11 cellular contexts compared by ENCODE assay signal in the genomic region with DNA sequence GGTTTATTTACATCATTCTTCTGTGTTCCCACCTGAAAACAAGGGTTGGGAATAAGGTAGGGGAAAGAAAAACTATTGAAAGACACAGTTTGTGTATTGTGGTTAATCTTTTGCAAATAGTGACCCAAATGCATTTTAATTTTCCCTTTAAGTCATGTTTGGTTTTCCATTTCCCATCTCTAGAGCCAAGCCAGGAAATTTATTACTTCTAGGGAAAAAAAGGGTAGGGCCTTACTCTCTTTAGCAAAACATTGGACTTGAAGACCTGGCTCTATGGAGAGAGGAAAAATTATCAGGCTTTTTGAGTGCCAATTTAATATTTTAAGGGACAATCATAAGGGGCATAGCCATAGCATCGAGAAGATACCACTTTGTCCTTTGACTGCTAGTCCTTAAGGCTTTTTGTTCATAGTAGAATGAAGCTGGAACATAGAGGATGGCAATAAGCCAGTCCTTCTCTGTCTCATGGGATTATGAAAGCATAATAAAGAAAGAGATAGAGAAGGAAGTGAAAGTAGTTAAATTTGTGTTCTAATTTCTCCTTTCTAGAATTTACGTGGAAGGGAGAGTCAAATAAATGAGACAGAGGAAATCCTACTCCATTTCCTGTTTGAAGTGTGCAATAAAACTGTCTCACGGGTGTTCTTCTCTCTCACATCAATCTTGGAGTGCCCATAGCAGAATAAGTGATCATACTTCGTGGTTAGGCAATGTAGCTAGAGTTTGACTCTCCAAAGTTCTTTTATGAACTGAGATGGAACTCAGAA. TPM values are rescaled to one million over a fixed set of nuclear protein-coding genes. Genes with fewer than 3 reads are reported as not detected.
A peak's percentile ranks its signal among the peaks of the same experiment; 100 is the strongest.
DNase-seq lines count a peak whose midpoint lies in the region; ATAC-seq and TF ChIP-seq lines count a peak whose summit lies in the region.
"Had no signal": no experiment of that assay in that cellular context is flagged by ENCODE, and none has a peak within 500 bp of the region (broad histone marks: within the 10 kb centered on the region; RNA-seq: fewer than 3 reads in every experiment).

No MANE protein-coding gene starts in this region.

- H3K27ac ChIP-seq in left lung (no peak overlapping the region), hepatocyte (no peak overlapping the region)

- no peaks in the 10 kb centered on the region for H3K4me1 ChIP-seq in left lung
- no peaks in the 10 kb centered on the region for H3K4me1 ChIP-seq in hepatocyte (ENCODE audit: insufficient read depth)

- peaks cover 6% of the 10 kb centered on the region for H3K9me3 Mint-ChIP-seq in activated CD4-positive, alpha-beta T cell treated with anti-CD3 and anti-CD28 coated beads, Interleukin-2, amount 10 ng/mL, durations not matched to agents 24 days and 14 days

- H3K36me3 ChIP-seq in left lung (no peaks in the 10 kb centered on the region), hepatocyte (replicated peaks; ENCODE audit: insufficient read depth, low read depth) (no peaks in the 10 kb centered on the region)
- H3K36me3 ChIP-seq: tibial nerve had no signal

- H3K4me3 ChIP-seq in fibroblast of mammary gland (ENCODE audit: control insufficient read depth, low read depth, low read length), result no peak overlapping the region
- H3K4me3 ChIP-seq in left lung, result no peak overlapping the region
- no peak overlapping the region for H3K4me3 ChIP-seq in hepatocyte

- H3K79me2 ChIP-seq in hepatocyte, result no peaks in the 10 kb centered on the region

- H3K4me1 Mint-ChIP-seq in activated CD4-positive, alpha-beta T cell treated with anti-CD3 and anti-CD28 coated beads, Interleukin-2, amount 10 ng/mL, durations not matched to agents 24 days and 14 days, result peaks cover 2% of the 10 kb centered on the region

- WGBS in hepatocyte (ENCODE audit: low lambda C conversion rate, missing lambda C conversion rate), result 62% methylated on average over 4 of the region's 4 CpGs

- ATAC-seq in GM18502 (IDR thresholded peaks at IDR 0.05; ENCODE audit: poor library complexity, unreplicated experiment), result peak; percentile 79
- peak; percentile 61 for ATAC-seq in GM21515 (IDR thresholded peaks at IDR 0.05; ENCODE audit: unreplicated experiment)
- ATAC-seq in HG03460 (IDR thresholded peaks at IDR 0.05; ENCODE audit: unreplicated experiment), result peak; percentile 80
- no peak for ATAC-seq in left lung
- ATAC-seq: SK-N-SH treated with all-trans-retinoic acid at 6 μM for 48 hours had no signal

- DNase-seq in fibroblast of mammary gland (ENCODE audit: low read depth), result peak; percentile 58
- no peak for DNase-seq in left lung
- no peak for DNase-seq in hepatocyte (ENCODE audit: low spot score)
- no peak for DNase-seq in stimulated activated CD4-positive, alpha-beta T cell treated with anti-CD3 and anti-CD28 coated beads, Interleukin-4, amount 100 ng/mL, for 1 hour
- no peak for DNase-seq in activated CD4-positive, alpha-beta T cell treated with anti-CD3 and anti-CD28 coated beads, Interleukin-2, amount 10 ng/mL, durations not matched to agents 24 days and 14 days

- H3K9me3 ChIP-seq in left lung (no peaks in the 10 kb centered on the region), hepatocyte (ENCODE audit: low read depth) (no peaks in the 10 kb centered on the region)
- H3K9me3 ChIP-seq: tibial nerve had no signal

- no peak for TF ChIP-seq CTCF in fibroblast of mammary gland (conservative IDR thresholded peaks at IDR 0.05; ENCODE audit: control insufficient read depth, insufficient read depth, low read depth, low read length)
- TF ChIP-seq CTCF in left lung (IDR thresholded peaks at IDR 0.05), result no peak
- TF ChIP-seq CTCF in hepatocyte (IDR thresholded peaks at IDR 0.05; ENCODE audit: poor library complexity), result no peak

- H4K20me1 ChIP-seq in hepatocyte (ENCODE audit: insufficient read depth, poor library complexity, severe bottlenecking), result no peaks in the 10 kb centered on the region

- H3K4me2 ChIP-seq in hepatocyte, result no peak overlapping the region

- H3K4me3 Mint-ChIP-seq in activated CD4-positive, alpha-beta T cell treated with anti-CD3 and anti-CD28 coated beads, Interleukin-2, amount 10 ng/mL, durations not matched to agents 24 days and 14 days, result no peak overlapping the region
- H3K4me3 Mint-ChIP-seq: IgD-negative memory B cell had no signal

- intact Hi-C loops in left lung (cut with DNase I), result no loop called here
- intact Hi-C loops in activated CD4-positive, alpha-beta T cell treated with anti-CD3 and anti-CD28 coated beads, Interleukin-2, amount 10 ng/mL, durations not matched to agents 24 days and 14 days (cut with micrococcal nuclease), result loop anchor here (10.0 kb wide), 1 partner anchor 145 kb away; no protein-coding TSS in a partner anchor

- H3K27me3 ChIP-seq in left lung (no peaks in the 10 kb centered on the region), hepatocyte (no peaks in the 10 kb centered on the region)
- H3K27me3 ChIP-seq: tibial nerve had no signal

- peaks cover 4% of the 10 kb centered on the region for H3K27me3 Mint-ChIP-seq in activated CD4-positive, alpha-beta T cell treated with anti-CD3 and anti-CD28 coated beads, Interleukin-2, amount 10 ng/mL, durations not matched to agents 24 days and 14 days
- H3K27me3 Mint-ChIP-seq: IgD-negative memory B cell had no signal

- H2AFZ ChIP-seq in hepatocyte, result no peak overlapping the region

- no peaks in the 10 kb centered on the region for H3K36me3 Mint-ChIP-seq in activated CD4-positive, alpha-beta T cell treated with anti-CD3 and anti-CD28 coated beads, Interleukin-2, amount 10 ng/mL, durations not matched to agents 24 days and 14 days (ENCODE audit: low read depth)
- H3K36me3 Mint-ChIP-seq: IgD-negative memory B cell had no signal

- H3K27ac Mint-ChIP-seq in activated CD4-positive, alpha-beta T cell treated with anti-CD3 and anti-CD28 coated beads, Interleukin-2, amount 10 ng/mL, durations not matched to agents 24 days and 14 days, result no peak overlapping the region
- H3K27ac Mint-ChIP-seq: IgD-negative memory B cell had no signal

- no peaks in the 10 kb centered on the region for H3K9me2 ChIP-seq in hepatocyte (replicated peaks; ENCODE audit: insufficient read depth)

RNA-seq across cellular contexts. Expression of a gene that starts 50.9 kb away (rescaled TPM):
- 1 to 10 TPM; 1.2 to 3.5 TPM for total RNA-seq in left lung
- 1.2 and 7.9 TPM in 2 replicates for total RNA-seq in hepatocyte
- polyA plus RNA-seq in hepatocyte, result 1.2 TPM in 1 of 2 replicates, not detected in the other
- total RNA-seq in activated CD4-positive, alpha-beta T cell treated with anti-CD3 and anti-CD28 coated beads, Interleukin-2, amount 10 ng/mL, durations not matched to agents 24 days and 14 days, result not detected in 2 replicates
- polyA plus RNA-seq: IgD-negative memory B cell had no signal
